In genomic region chr4:113293673-113294072, GRCh38 we compare ENCODE assay signal across 11 cellular contexts.
DNase-seq lines count a peak whose midpoint lies in the region; ATAC-seq and TF ChIP-seq lines count a peak whose summit lies in the region.
"Had no signal": no experiment of that assay in that cellular context is flagged by ENCODE, and none has a peak within 500 bp of the region (broad histone marks: within the 10 kb centered on the region; RNA-seq: fewer than 3 reads in every experiment).

No MANE protein-coding gene starts in this region.

- ATAC-seq in WTC11 (peak; percentile 58), mucosa of descending colon (no peak)
- ATAC-seq in naive thymus-derived CD4-positive, alpha-beta T cell, result no peak
- ATAC-seq: activated naive CD8-positive, alpha-beta T cell treated with anti-CD3 and anti-CD28 coated beads, Interleukin-2, amount 50 U/mL, for 24 hours had no signal

- TF ChIP-seq CTCF in WTC11 (IDR thresholded peaks at IDR 0.05) (no peak), fibroblast of villous mesenchyme (IDR thresholded peaks at IDR 0.05; ENCODE audit: insufficient read depth, low read depth, low read length) (peak; percentile 23), osteoblast (IDR thresholded peaks at IDR 0.05; ENCODE audit: extremely low read depth, low read depth, low read length) (peak; percentile 43), mucosa of descending colon (IDR thresholded peaks at IDR 0.05) (no peak)

- peak overlapping the region; percentile 66 for H3K4me3 Mint-ChIP-seq in WTC11
- no peak overlapping the region for H3K4me3 Mint-ChIP-seq in naive thymus-derived CD4-positive, alpha-beta T cell
- H3K4me3 Mint-ChIP-seq: activated naive CD8-positive, alpha-beta T cell treated with anti-CD3 and anti-CD28 coated beads, Interleukin-2, amount 50 U/mL, for 24 hours had no signal

- peak overlapping the region; percentile 75; the same call in 1 of the 2 replicates for H3K27ac Mint-ChIP-seq in WTC11
- no peak overlapping the region for H3K27ac Mint-ChIP-seq in naive thymus-derived CD4-positive, alpha-beta T cell
- H3K27ac Mint-ChIP-seq: activated naive CD8-positive, alpha-beta T cell treated with anti-CD3 and anti-CD28 coated beads, Interleukin-2, amount 50 U/mL, for 24 hours had no signal

- peaks cover 60% of the 10 kb centered on the region for H3K4me1 Mint-ChIP-seq in WTC11
- H3K4me1 Mint-ChIP-seq in naive thymus-derived CD4-positive, alpha-beta T cell, result no peaks in the 10 kb centered on the region
- H3K4me1 Mint-ChIP-seq: activated naive CD8-positive, alpha-beta T cell treated with anti-CD3 and anti-CD28 coated beads, Interleukin-2, amount 50 U/mL, for 24 hours had no signal

- H3K9me3 ChIP-seq in osteoblast (ENCODE audit: low read depth, low read length), result no peaks in the 10 kb centered on the region
- no peaks in the 10 kb centered on the region for H3K9me3 ChIP-seq in mucosa of descending colon
- H3K9me3 ChIP-seq in naive thymus-derived CD4-positive, alpha-beta T cell (ENCODE audit: control insufficient read depth in 2 of 3, low read length in 3 of 3), result no peaks in the 10 kb centered on the region

- CTCF ChIA-PET in WTC11 (lab: Charles Lee), result interaction anchor here (0.7 to 1.8 kb wide), 11 partner anchors 10 to 783 kb away, joined by 3 to 16 read pairs (median 6); no protein-coding TSS in a partner anchor
- CTCF ChIA-PET in naive thymus-derived CD4-positive, alpha-beta T cell (lab: Charles Lee), result no interaction called here

- H4K20me1 ChIP-seq in osteoblast (ENCODE audit: insufficient read depth, low read length), result no peaks in the 10 kb centered on the region

- H3K36me3 ChIP-seq in ACC112 (ENCODE audit: insufficient read depth, low read length) (no peaks in the 10 kb centered on the region), osteoblast (ENCODE audit: insufficient read depth, low read length) (no peaks in the 10 kb centered on the region), mucosa of descending colon (ENCODE audit: low read depth) (no peaks in the 10 kb centered on the region)
- H3K36me3 ChIP-seq in naive thymus-derived CD4-positive, alpha-beta T cell (ENCODE audit: control insufficient read depth in 2 of 3, insufficient read depth in 3 of 3, low read length in 3 of 3), result no peaks in the 10 kb centered on the region

- H2AFZ ChIP-seq in ACC112 (ENCODE audit: low read length, unreplicated experiment) (peak overlapping the region; percentile 99), osteoblast (ENCODE audit: low read length) (peak overlapping the region; percentile 82)

- H3K4me2 ChIP-seq in osteoblast (ENCODE audit: insufficient read depth, low read length), result peak overlapping the region; percentile 81

- H3K4me1 ChIP-seq in ACC112 (ENCODE audit: control insufficient read depth, insufficient read depth, low read length, unreplicated experiment), result peaks cover 34% of the 10 kb centered on the region
- peaks cover 26% of the 10 kb centered on the region for H3K4me1 ChIP-seq in osteoblast (ENCODE audit: insufficient read depth, low read length)
- no peaks in the 10 kb centered on the region for H3K4me1 ChIP-seq in mucosa of descending colon (ENCODE audit: low read depth)
- H3K4me1 ChIP-seq in naive thymus-derived CD4-positive, alpha-beta T cell (ENCODE audit: control insufficient read depth in 2 of 2, insufficient read depth in 2 of 2, low read length in 2 of 2), result no peaks in the 10 kb centered on the region

- no peaks in the 10 kb centered on the region for H3K27me3 Mint-ChIP-seq in WTC11 (ENCODE audit: low read depth)
- H3K27me3 Mint-ChIP-seq in naive thymus-derived CD4-positive, alpha-beta T cell, result peaks cover 0 to 11% (median 8%) of the 10 kb centered on the region in 5 donors

- H3K36me3 Mint-ChIP-seq in WTC11, result 0 out of 2 replicates have a peak, but pooled peaks cover 2% of the 10 kb centered on the region
- no peaks in the 10 kb centered on the region for H3K36me3 Mint-ChIP-seq in naive thymus-derived CD4-positive, alpha-beta T cell

- no peaks in the 10 kb centered on the region for H3K27me3 ChIP-seq in ACC112 (ENCODE audit: insufficient read depth, low read length)
- no peaks in the 10 kb centered on the region for H3K27me3 ChIP-seq in osteoblast (ENCODE audit: insufficient read depth, low read length)
- no peaks in the 10 kb centered on the region for H3K27me3 ChIP-seq in naive thymus-derived CD4-positive, alpha-beta T cell (ENCODE audit: control insufficient read depth in 2 of 2, insufficient read depth in 2 of 2, low read length in 2 of 2)

- H3K27ac ChIP-seq in ACC112 (ENCODE audit: low read depth, low read length) (peak overlapping the region; percentile 25; the same call in 1 of the 2 replicates), osteoblast (ENCODE audit: low read depth, low read length) (peak overlapping the region; percentile 59)
- H3K27ac ChIP-seq in naive thymus-derived CD4-positive, alpha-beta T cell (ENCODE audit: low read depth, low read length), result no peak overlapping the region

- DNase-seq in WTC11 (ENCODE audit: low spot score) (no peak), fibroblast of villous mesenchyme (ENCODE audit: low read depth) (no peak), osteoblast (ENCODE audit: insufficient read length, low spot score, missing footprints) (no peak), mucosa of descending colon (no peak), LoVo (ENCODE audit: low spot score) (no peak), NCI-H2081 treated with DMSO at 0.1 percent for 48 hours (lab: John Stamatoyannopoulos, UW) (no peak)
- no peak for DNase-seq in naive thymus-derived CD4-positive, alpha-beta T cell
- DNase-seq: activated naive CD8-positive, alpha-beta T cell treated with anti-CD3 and anti-CD28 coated beads, Interleukin-2, amount 50 U/mL, for 24 hours; NCI-H146 had no signal

- POLR2A ChIA-PET in WTC11 (lab: Charles Lee), result no interaction called here
- POLR2A ChIA-PET in naive thymus-derived CD4-positive, alpha-beta T cell (lab: Charles Lee), result no interaction called here

- H3K4me3 ChIP-seq in ACC112 (ENCODE audit: low read depth, low read length) (peak overlapping the region; percentile 74), fibroblast of villous mesenchyme (ENCODE audit: low read depth, low read length) (no peak overlapping the region), osteoblast (ENCODE audit: insufficient read depth, low read length) (peak overlapping the region; percentile 66), mucosa of descending colon (no peak overlapping the region)
- no peak overlapping the region for H3K4me3 ChIP-seq in naive thymus-derived CD4-positive, alpha-beta T cell (ENCODE audit: low read length)
- H3K4me3 ChIP-seq: lung had no signal

- H3K79me2 ChIP-seq in ACC112 (ENCODE audit: control insufficient read depth, insufficient read depth, low read length, unreplicated experiment), result no peaks in the 10 kb centered on the region
- no peaks in the 10 kb centered on the region for H3K79me2 ChIP-seq in osteoblast (ENCODE audit: insufficient read depth, low read length)

- intact Hi-C loops in mucosa of descending colon (cut with DNase I, micrococcal nuclease), result no loop called here
- intact Hi-C loops in naive thymus-derived CD4-positive, alpha-beta T cell (cut with micrococcal nuclease), result no loop called here

- H3K9me3 Mint-ChIP-seq in WTC11, result no peaks in the 10 kb centered on the region
- H3K9me3 Mint-ChIP-seq in naive thymus-derived CD4-positive, alpha-beta T cell, result peaks cover 0 to 3% (median 0%) of the 10 kb centered on the region in 11 donors
- H3K9me3 Mint-ChIP-seq: activated naive CD8-positive, alpha-beta T cell treated with anti-CD3 and anti-CD28 coated beads, Interleukin-2, amount 50 U/mL, for 24 hours had no signal

TF ChIP-seq in WTC11, 78 proteins besides CTCF, POLR2A, EP300 and RAD21:
- TF ChIP-seq ZNF232 (CRISPR knock-in tag; IDR thresholded peaks at IDR 0.05), result no peak
- TF ChIP-seq AFF4 (CRISPR knock-in tag; IDR thresholded peaks at IDR 0.05; ENCODE audit: borderline replicate concordance), result no peak
- no peak for TF ChIP-seq NFYB (CRISPR knock-in tag; conservative IDR thresholded peaks at IDR 0.05; ENCODE audit: low read depth)
- TF ChIP-seq FOXP1 (CRISPR knock-in tag; IDR thresholded peaks at IDR 0.05; ENCODE audit: borderline replicate concordance), result no peak
- TF ChIP-seq ZNF263 (CRISPR knock-in tag; IDR thresholded peaks at IDR 0.05; ENCODE audit: low read depth), result no peak
- TF ChIP-seq, protein P1, sequence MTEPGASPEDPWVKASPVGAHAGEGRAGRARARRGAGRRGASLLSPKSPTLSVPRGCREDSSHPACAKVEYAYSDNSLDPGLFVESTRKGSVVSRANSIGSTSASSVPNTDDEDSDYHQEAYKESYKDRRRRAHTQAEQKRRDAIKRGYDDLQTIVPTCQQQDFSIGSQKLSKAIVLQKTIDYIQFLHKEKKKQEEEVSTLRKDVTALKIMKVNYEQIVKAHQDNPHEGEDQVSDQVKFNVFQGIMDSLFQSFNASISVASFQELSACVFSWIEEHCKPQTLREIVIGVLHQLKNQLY (CRISPR knock-in tag; IDR thresholded peaks at IDR 0.05), result no peak
TF ChIP-seq in WTC11: peak in this region for 0.

Comparison
In these comparisons a context has a peak if more than half of its experiments do, and no peak if none do; other contexts are left out.
1. H3K4me3 ChIP-seq: peak in ACC112 (single experiment) and osteoblast (single experiment); none in fibroblast of villous mesenchyme (single experiment), mucosa of descending colon (single experiment) and naive thymus-derived CD4-positive, alpha-beta T cell (single experiment).
2. CTCF ChIP-seq: peak in fibroblast of villous mesenchyme (single experiment) and osteoblast (single experiment); none in WTC11 (single experiment) and mucosa of descending colon (single experiment).